Comparison of ENCODE assay signal across 14 cellular contexts in the genomic region with DNA sequence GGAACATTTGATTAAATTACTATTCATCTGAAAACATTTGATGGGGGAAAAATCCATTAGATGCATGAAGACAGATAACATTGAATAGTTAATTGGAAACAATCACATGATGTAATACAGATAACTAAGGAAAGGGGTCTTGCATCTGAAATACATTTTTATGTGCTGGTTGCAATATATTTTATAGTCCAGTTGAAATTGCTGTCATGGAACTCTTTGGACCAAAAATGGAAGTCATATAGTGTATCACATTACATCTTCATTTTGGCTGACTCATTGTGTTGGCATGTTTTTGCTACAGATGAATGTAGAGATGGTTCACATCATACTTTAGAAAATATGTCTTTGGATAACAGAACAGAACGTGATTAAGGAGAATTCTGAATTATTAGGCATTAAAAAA. TPM values are rescaled to one million over a fixed set of nuclear protein-coding genes. Genes with fewer than 3 reads are reported as not detected.
DNase-seq lines count a peak whose midpoint lies in the region; ATAC-seq and TF ChIP-seq lines count a peak whose summit lies in the region.
"Had no signal": no experiment of that assay in that cellular context is flagged by ENCODE, and none has a peak within 500 bp of the region (broad histone marks: within the 10 kb centered on the region; RNA-seq: fewer than 3 reads in every experiment).

No MANE protein-coding gene starts in this region.

- BruUV-seq in PC-3 (replicated peaks; lab: Mats Ljungman, UMichigan) = no TSS peak

- no peak overlapping the region for H3K9ac ChIP-seq in PC-3 (ENCODE audit: low read length)

- POLR2A ChIA-PET in PC-3 (lab: Charles Lee; ENCODE audit: unreplicated experiment) = interaction anchor here (0.7 kb wide), 1 partner anchor 33 kb away, joined by 5 read pairs; no protein-coding TSS in a partner anchor

- H3K27ac ChIP-seq in PC-3 (ENCODE audit: low read length) = peak overlapping the region; percentile 33; the same call in 1 of the 2 replicates
- H3K27ac ChIP-seq: 22Rv1 had no signal

- ATAC-seq in PC-3 (peak; percentile 82), HG03097 (IDR thresholded peaks at IDR 0.05; ENCODE audit: low FRiP score, unreplicated experiment) (no peak)
- ATAC-seq: sciatic nerve had no signal

- H3K36me3 ChIP-seq in PC-3 (ENCODE audit: low read depth, low read length) = no peaks in the 10 kb centered on the region

- H3K4me2 ChIP-seq in PC-3 (ENCODE audit: low read length) = peak overlapping the region; percentile 64

- H3K79me2 ChIP-seq in PC-3 (ENCODE audit: low read length) = no peaks in the 10 kb centered on the region

- no peaks in the 10 kb centered on the region for H3K27me3 ChIP-seq in PC-3 (ENCODE audit: low read length)

- intact Hi-C loops in PC-3 (cut with micrococcal nuclease) (no loop called here), lower leg skin (cut with DNase I; ENCODE audit: low total_unique reads) (loop anchor here (10.0 kb wide), 1 partner anchor 470 kb away; no protein-coding TSS in a partner anchor)

- H3K9me3 ChIP-seq in PC-3 (ENCODE audit: low read length) = no peaks in the 10 kb centered on the region

- H3K4me1 ChIP-seq in PC-3 (ENCODE audit: insufficient read depth, low read length) = peaks cover 24% of the 10 kb centered on the region

- H3K4me3 ChIP-seq in PC-3 (ENCODE audit: low read length) (no peak overlapping the region), epithelial cell of esophagus (ENCODE audit: low read length) (no peak overlapping the region), skeletal muscle cell (ENCODE audit: low read depth, low read length) (no peak overlapping the region), lower leg skin (ENCODE audit: low read depth, poor library complexity, severe bottlenecking) (no peak overlapping the region)

- H3K9me2 ChIP-seq in PC-3 (replicated peaks; ENCODE audit: low read length) = no peaks in the 10 kb centered on the region

- no peak overlapping the region for H2AFZ ChIP-seq in PC-3 (ENCODE audit: low read length)

- TF ChIP-seq POLR2A in lower leg skin (IDR thresholded peaks at IDR 0.05) = no peak

- DNase-seq in DMS 273 (lab: John Stamatoyannopoulos, UW; ENCODE audit: unreplicated experiment) (peak; percentile 36), DMS 273 treated with DMSO at 0.1 percent for 48 hours (lab: John Stamatoyannopoulos, UW) (no peak), PC-3 (peak; percentile 92), epithelial cell of esophagus (ENCODE audit: low read depth) (peak; percentile 68), skeletal muscle cell (ENCODE audit: low read depth) (peak; percentile 64), COLO668 (lab: John Stamatoyannopoulos, UW; ENCODE audit: unreplicated experiment) (no peak), lower leg skin (ENCODE audit: low spot score in 2 of 2) (no peak)
- DNase-seq: activated CD4-positive, alpha-beta T cell treated with anti-CD3 and anti-CD28 coated beads for 4 hours; activated naive CD4-positive, alpha-beta T cell treated with anti-CD3 and anti-CD28 coated beads, Interleukin-2, amount 10 ng/mL, durations not matched to agents 7 days and 5 days; midbrain; RPMI8226 had no signal

- 34 to 40% methylated on average over 1 of the region's 1 CpG for WGBS in lower leg skin, 2 donors

- TF ChIP-seq CTCF in PC-3 (conservative IDR thresholded peaks at IDR 0.05; ENCODE audit: low read depth, low read length) (no peak), epithelial cell of esophagus (IDR thresholded peaks at IDR 0.05; ENCODE audit: insufficient read depth, low read depth, low read length, missing control alignments) (no peak), lower leg skin (IDR thresholded peaks at IDR 0.05) (no peak)

- H4K20me1 ChIP-seq in PC-3 (ENCODE audit: low read length) = no peaks in the 10 kb centered on the region

- CTCF ChIA-PET in PC-3 (lab: Charles Lee) = interaction anchor here (0.6 kb wide), 1 partner anchor 354 kb away, joined by 5 read pairs; no protein-coding TSS in a partner anchor

- H3F3A ChIP-seq in PC-3 (ENCODE audit: low read length, unreplicated experiment) = no peaks in the 10 kb centered on the region

RNA-seq across cellular contexts. Expression of a gene that starts 43.0 kb away (rescaled TPM):
- total RNA-seq in PC-3 (2014; rRNA removed) (38.2 and 44.5 TPM in 2 replicates), lower leg skin (1 to 10 TPM; 6.4 to 9.1 (median 7.7) TPM)

Comparison
In these comparisons a context has a peak if more than half of its experiments do, and no peak if none do; other contexts are left out.
1. DNase-seq: peak in DMS 273 (single experiment), PC-3 (single experiment), epithelial cell of esophagus (single experiment) and skeletal muscle cell (single experiment); none in DMS 273 treated with DMSO at 0.1 percent for 48 hours (single experiment), COLO668 (single experiment) and lower leg skin (0 of 2).